ENCODE assay signal across 10 cellular contexts in genomic region chr1:157961805-157962762, GRCh38. TPM values are rescaled to one million over a fixed set of nuclear protein-coding genes. Genes with fewer than 3 reads are reported as not detected.
DNase-seq lines count a peak whose midpoint lies in the region; ATAC-seq and TF ChIP-seq lines count a peak whose summit lies in the region.
"Had no signal": no experiment of that assay in that cellular context is flagged by ENCODE, and none has a peak within 500 bp of the region (broad histone marks: within the 10 kb centered on the region; RNA-seq: fewer than 3 reads in every experiment).

No MANE protein-coding gene starts in this region.

- no peaks in the 10 kb centered on the region for H3K36me3 ChIP-seq in smooth muscle cell (ENCODE audit: low read depth)
- H3K36me3 ChIP-seq: BLaER1 had no signal

- CTCF ChIA-PET in activated CD8-positive, alpha-beta T cell treated with anti-CD3 and anti-CD28 coated beads for 36 hours (lab: Charles Lee) = interaction anchor here (0.7 to 7.4 kb wide), 7 partner anchors 11 to 161 kb away, joined by 3 to 103 read pairs (median 5); no protein-coding TSS in a partner anchor
- CTCF ChIA-PET in activated CD8-positive, alpha-beta T cell treated with anti-CD3 and anti-CD28 coated beads, Interleukin-2, amount 10 ng/mL, durations not matched to agents 7 days and 5 days (lab: Charles Lee) = interaction anchor here (0.8 to 2.0 kb wide), 7 partner anchors 14 to 162 kb away, joined by 3 to 9 read pairs (median 4); no protein-coding TSS in a partner anchor

- H3K79me2 ChIP-seq in smooth muscle cell (ENCODE audit: low read depth) = no peaks in the 10 kb centered on the region

- no peaks in the 10 kb centered on the region for H4K20me1 ChIP-seq in smooth muscle cell (ENCODE audit: low read depth)
- H4K20me1 ChIP-seq: BLaER1 had no signal

- no peaks in the 10 kb centered on the region for H3K9me3 Mint-ChIP-seq in activated CD8-positive, alpha-beta T cell treated with anti-CD3 and anti-CD28 coated beads for 36 hours
- H3K9me3 Mint-ChIP-seq in activated CD8-positive, alpha-beta T cell treated with anti-CD3 and anti-CD28 coated beads, Interleukin-2, amount 10 ng/mL, durations not matched to agents 7 days and 5 days (ENCODE audit: insufficient read depth) = no peaks in the 10 kb centered on the region

- no peak for TF ChIP-seq CTCF in activated CD8-positive, alpha-beta T cell treated with anti-CD3 and anti-CD28 coated beads for 36 hours (IDR thresholded peaks at IDR 0.05)
- TF ChIP-seq CTCF in choroid plexus epithelial cell (conservative IDR thresholded peaks at IDR 0.05; ENCODE audit: low read depth, low read length) (no peak), smooth muscle cell (IDR thresholded peaks at IDR 0.05; ENCODE audit: borderline replicate concordance, insufficient read depth, poor library complexity, severe bottlenecking) (no peak)

- peak overlapping the region; percentile 47 for H3K27ac ChIP-seq in smooth muscle cell (ENCODE audit: low read depth)
- H3K27ac ChIP-seq: BLaER1 had no signal

- H3K27me3 ChIP-seq in smooth muscle cell (ENCODE audit: low read depth) = peaks cover 35% of the 10 kb centered on the region
- H3K27me3 ChIP-seq: BLaER1 had no signal

- POLR2A ChIA-PET in activated CD8-positive, alpha-beta T cell treated with anti-CD3 and anti-CD28 coated beads for 36 hours (lab: Charles Lee) = no interaction called here
- POLR2A ChIA-PET in activated CD8-positive, alpha-beta T cell treated with anti-CD3 and anti-CD28 coated beads, Interleukin-2, amount 10 ng/mL, durations not matched to agents 7 days and 5 days (lab: Charles Lee) = no interaction called here

- H3K36me3 Mint-ChIP-seq in activated CD8-positive, alpha-beta T cell treated with anti-CD3 and anti-CD28 coated beads for 36 hours (ENCODE audit: low read depth) = no peaks in the 10 kb centered on the region
- no peaks in the 10 kb centered on the region for H3K36me3 Mint-ChIP-seq in activated CD8-positive, alpha-beta T cell treated with anti-CD3 and anti-CD28 coated beads, Interleukin-2, amount 10 ng/mL, durations not matched to agents 7 days and 5 days (ENCODE audit: low read depth)

- H3K4me3 Mint-ChIP-seq in activated CD8-positive, alpha-beta T cell treated with anti-CD3 and anti-CD28 coated beads for 36 hours = no peak overlapping the region
- H3K4me3 Mint-ChIP-seq in activated CD8-positive, alpha-beta T cell treated with anti-CD3 and anti-CD28 coated beads, Interleukin-2, amount 10 ng/mL, durations not matched to agents 7 days and 5 days = no peak overlapping the region

- peak; percentile 3 for DNase-seq in activated CD8-positive, alpha-beta T cell treated with anti-CD3 and anti-CD28 coated beads for 36 hours
- no peak for DNase-seq in activated CD8-positive, alpha-beta T cell treated with anti-CD3 and anti-CD28 coated beads, Interleukin-2, amount 10 ng/mL, durations not matched to agents 7 days and 5 days
- DNase-seq in HT1080 (ENCODE audit: low read depth) (peak; percentile 76), choroid plexus epithelial cell (ENCODE audit: low read depth) (peak; percentile 70), smooth muscle cell (lab: John Stamatoyannopoulos, UW; ENCODE audit: unreplicated experiment) (no peak), OCI-M2 (lab: John Stamatoyannopoulos, UW; ENCODE audit: unreplicated experiment) (no peak), cortex of kidney (lab: John Stamatoyannopoulos, UW) (no peak)
- DNase-seq: KBM-7 had no signal

- H3K27me3 Mint-ChIP-seq in activated CD8-positive, alpha-beta T cell treated with anti-CD3 and anti-CD28 coated beads for 36 hours = peaks cover 10% of the 10 kb centered on the region
- peaks cover 4% of the 10 kb centered on the region for H3K27me3 Mint-ChIP-seq in activated CD8-positive, alpha-beta T cell treated with anti-CD3 and anti-CD28 coated beads, Interleukin-2, amount 10 ng/mL, durations not matched to agents 7 days and 5 days (ENCODE audit: low read depth)

- peak overlapping the region; percentile 26 for H3K4me2 ChIP-seq in smooth muscle cell

- H2AFZ ChIP-seq in smooth muscle cell (ENCODE audit: low read depth) = no peak overlapping the region

- no peak overlapping the region for H3K9ac ChIP-seq in smooth muscle cell (ENCODE audit: low read depth)
- H3K9ac ChIP-seq: BLaER1 had no signal

- 47% methylated on average over 11 of the region's 11 CpGs for WGBS in smooth muscle cell (ENCODE audit: low lambda C conversion rate)

- H3K4me3 ChIP-seq in choroid plexus epithelial cell (ENCODE audit: low read depth, low read length) (no peak overlapping the region), smooth muscle cell (no peak overlapping the region)
- H3K4me3 ChIP-seq: BLaER1 had no signal

- no peaks in the 10 kb centered on the region for H3K4me1 Mint-ChIP-seq in activated CD8-positive, alpha-beta T cell treated with anti-CD3 and anti-CD28 coated beads for 36 hours (ENCODE audit: low read depth)
- H3K4me1 Mint-ChIP-seq in activated CD8-positive, alpha-beta T cell treated with anti-CD3 and anti-CD28 coated beads, Interleukin-2, amount 10 ng/mL, durations not matched to agents 7 days and 5 days (ENCODE audit: low read depth) = no peaks in the 10 kb centered on the region

- H3K4me1 ChIP-seq in smooth muscle cell (ENCODE audit: low read depth) = no peaks in the 10 kb centered on the region

- peak; percentile 51 for ATAC-seq in activated CD8-positive, alpha-beta T cell treated with anti-CD3 and anti-CD28 coated beads for 36 hours
- ATAC-seq in activated CD8-positive, alpha-beta T cell treated with anti-CD3 and anti-CD28 coated beads, Interleukin-2, amount 10 ng/mL, durations not matched to agents 7 days and 5 days = no peak
- ATAC-seq in HG03139 (IDR thresholded peaks at IDR 0.05; ENCODE audit: unreplicated experiment) = no peak

- no peaks in the 10 kb centered on the region for H3F3A ChIP-seq in smooth muscle cell (ENCODE audit: low read depth)

- no peak overlapping the region for H3K27ac Mint-ChIP-seq in activated CD8-positive, alpha-beta T cell treated with anti-CD3 and anti-CD28 coated beads for 36 hours
- no peak overlapping the region for H3K27ac Mint-ChIP-seq in activated CD8-positive, alpha-beta T cell treated with anti-CD3 and anti-CD28 coated beads, Interleukin-2, amount 10 ng/mL, durations not matched to agents 7 days and 5 days

- intact Hi-C loops in activated CD8-positive, alpha-beta T cell treated with anti-CD3 and anti-CD28 coated beads for 36 hours (cut with micrococcal nuclease) = loop anchor here (5.0 kb wide), 1 partner anchor 165 kb away; a partner anchor contains a TSS

- H3K9me3 ChIP-seq in smooth muscle cell (replicated peaks; ENCODE audit: low read depth) = no peaks in the 10 kb centered on the region
- H3K9me3 ChIP-seq: BLaER1 had no signal

RNA-seq across cellular contexts. Expression of gene KIRREL1, which starts 31.4 kb away (rescaled TPM):
- under 1 TPM; 0.11 to 0.16 TPM for total RNA-seq in activated CD8-positive, alpha-beta T cell treated with anti-CD3 and anti-CD28 coated beads for 36 hours
- not detected for total RNA-seq in activated CD8-positive, alpha-beta T cell treated with anti-CD3 and anti-CD28 coated beads, Interleukin-2, amount 10 ng/mL, durations not matched to agents 7 days and 5 days
- total RNA-seq in HT1080 (2014; rRNA removed; shearing (Covaris generic)) = 58.3 and 68.8 TPM in 2 replicates
- 35.1 and 39.9 TPM in 2 replicates for polyA plus RNA-seq in HT1080 (2015; cell fraction: cytosol; rRNA removed)
- polyA plus RNA-seq in HT1080 (2015; cell fraction: nucleus; rRNA removed) = 78.7 and 83.3 TPM in 2 replicates
- total RNA-seq in smooth muscle cell = 58.4 and 66.6 TPM in 2 replicates
- polyA plus RNA-seq in smooth muscle cell = 40.9 and 41.2 TPM in 2 replicates

Comparison
In these comparisons a context has a peak if more than half of its experiments do, and no peak if none do; other contexts are left out.
1. DNase-seq: peak in activated CD8-positive, alpha-beta T cell treated with anti-CD3 and anti-CD28 coated beads for 36 hours (single experiment), HT1080 (single experiment) and choroid plexus epithelial cell (single experiment); none in activated CD8-positive, alpha-beta T cell treated with anti-CD3 and anti-CD28 coated beads, Interleukin-2, amount 10 ng/mL, durations not matched to agents 7 days and 5 days (single experiment), smooth muscle cell (single experiment), OCI-M2 (single experiment) and cortex of kidney (single experiment).
2. RNA of gene KIRREL1, which starts 31.4 kb away (total RNA-seq): 58.3 to 68.8 TPM in HT1080 and 58.4 to 66.6 TPM in smooth muscle cell; 0.11 to 0.16 TPM in activated CD8-positive, alpha-beta T cell treated with anti-CD3 and anti-CD28 coated beads for 36 hours and not detected in activated CD8-positive, alpha-beta T cell treated with anti-CD3 and anti-CD28 coated beads, Interleukin-2, amount 10 ng/mL, durations not matched to agents 7 days and 5 days; every median in the first group is over 10 times any median in the second.